ENCODE assay signal across 8 cellular contexts in the genomic region with DNA sequence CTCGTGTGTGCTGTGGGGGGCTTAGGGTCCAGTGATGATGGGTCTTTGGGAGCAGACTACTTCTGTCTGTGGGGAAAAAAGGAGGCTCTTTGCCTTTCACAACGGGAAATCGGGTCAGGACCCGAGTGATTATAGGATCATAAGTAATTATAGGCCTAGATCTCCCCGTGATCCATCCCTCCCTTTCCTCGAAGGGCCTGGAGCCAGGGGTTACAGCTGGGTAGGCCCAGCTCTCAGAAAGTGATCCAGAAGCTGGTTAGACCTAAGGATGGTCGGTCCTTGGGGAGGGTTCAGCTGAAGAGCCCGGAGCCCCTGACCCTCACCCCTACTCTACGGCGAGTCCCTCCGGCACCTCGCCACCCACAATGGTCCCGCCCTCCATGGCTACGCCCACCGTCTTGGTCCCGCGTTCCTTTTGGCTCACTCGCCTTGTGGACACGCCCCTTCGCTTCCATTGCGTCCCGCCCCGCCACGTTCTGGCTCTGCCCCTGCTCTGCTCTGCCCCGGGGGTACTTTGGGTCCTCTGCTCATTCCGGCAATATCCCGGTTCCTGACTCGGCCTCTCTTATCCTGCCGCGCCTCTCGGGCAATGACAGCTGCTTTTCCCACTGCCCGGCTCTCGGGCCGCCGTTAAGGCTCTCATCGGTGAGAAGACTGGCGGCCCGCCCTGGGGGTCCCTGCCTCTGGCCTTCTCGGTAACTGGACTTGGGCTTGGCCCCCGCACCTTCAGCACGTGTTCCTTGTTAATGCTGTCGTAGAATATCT. TPM values are rescaled to one million over a fixed set of nuclear protein-coding genes. Genes with fewer than 3 reads are reported as not detected.
A peak's percentile ranks its signal among the peaks of the same experiment; 100 is the strongest.
DNase-seq lines count a peak whose midpoint lies in the region; ATAC-seq and TF ChIP-seq lines count a peak whose summit lies in the region.

No MANE protein-coding gene starts in this region.

- H3K4me1 ChIP-seq in SJSA1 (replicated peaks) (0 out of 2 replicates have a peak, but pooled peaks cover 6% of the 10 kb centered on the region), suprapubic skin (peaks cover 20% of the 10 kb centered on the region)

- ATAC-seq in GM18867 (IDR thresholded peaks at IDR 0.05; ENCODE audit: unreplicated experiment): peak; percentile 84
- peak; percentile 54 for ATAC-seq in HG03280 (IDR thresholded peaks at IDR 0.05; ENCODE audit: unreplicated experiment)
- ATAC-seq in omental fat pad (ENCODE audit: low FRiP score): peak; percentile 96

- in situ Hi-C loops in ACHN (cut with HindIII; ENCODE audit: low pct_ligation_motif_present, low pct_unique_long_range_greater_than_20kb, low sequenced_read_pairs): no loop called here

- peak overlapping the region; percentile 18 for H3K4me3 ChIP-seq in SJSA1
- peak overlapping the region; percentile 65 for H3K4me3 ChIP-seq in suprapubic skin

- WGBS in suprapubic skin: 4% methylated on average over 41 of the region's 42 CpGs

- no peak overlapping the region for H3K27ac ChIP-seq in SJSA1
- peak overlapping the region; percentile 58 for H3K27ac ChIP-seq in suprapubic skin

- DNase-seq in ACHN (peak; percentile 76), SJSA1 (ENCODE audit: low read depth in 1 of 2, low spot score in 2 of 2) (peak in 1 of 2 experiments; percentile 49), globus pallidus (ENCODE audit: low spot score) (peak; percentile 48), omental fat pad (ENCODE audit: low spot score) (peak; percentile 76), suprapubic skin (ENCODE audit: low spot score in 2 of 2) (peak; percentile 90 to 93)
- peak; percentile 88 for DNase-seq in activated naive CD4-positive, alpha-beta T cell treated with Interleukin-2 at 50 U/mL for 16 hours

- TF ChIP-seq CTCF in omental fat pad (IDR thresholded peaks at IDR 0.05) (no peak), suprapubic skin (IDR thresholded peaks at IDR 0.05) (no peak)

- no peak for TF ChIP-seq EP300 in suprapubic skin (IDR thresholded peaks at IDR 0.05)

- no peak for TF ChIP-seq POLR2A in suprapubic skin (IDR thresholded peaks at IDR 0.05)

- no peaks in the 10 kb centered on the region for H3K36me3 ChIP-seq in SJSA1
- H3K36me3 ChIP-seq in suprapubic skin: no peaks in the 10 kb centered on the region

- H3K27me3 ChIP-seq in SJSA1 (replicated peaks) (no peaks in the 10 kb centered on the region), suprapubic skin (no peaks in the 10 kb centered on the region)

- no peaks in the 10 kb centered on the region for H3K9me3 ChIP-seq in SJSA1 (replicated peaks)
- no peaks in the 10 kb centered on the region for H3K9me3 ChIP-seq in suprapubic skin

RNA-seq across cellular contexts. Expression of gene IGSF22, which starts 5.0 kb away (rescaled TPM):
- not detected in 2 replicates for total RNA-seq in SJSA1 (2014; rRNA removed; shearing (Covaris generic))
- under 1 TPM in 2 of 4 donors, not detected in 2; 0.13 to 0.24 TPM for total RNA-seq in omental fat pad
- 1 to 10 TPM in 1 of 4 donors, not detected in 3; 2.3 TPM for total RNA-seq in suprapubic skin

RNA-seq across cellular contexts. Expression of gene TMEM86A, which starts 22.4 kb away (rescaled TPM):
- total RNA-seq in SJSA1 (2014; rRNA removed; shearing (Covaris generic)): 0.32 TPM in 1 of 2 replicates, not detected in the other
- 1 to 10 TPM; 3.4 to 8.3 (median 5.8) TPM for total RNA-seq in omental fat pad
- total RNA-seq in suprapubic skin: 10 to 100 TPM; 17.1 to 57.0 (median 41.1) TPM
